Comparison of ENCODE assay signal across 8 cellular contexts in the genomic region with DNA sequence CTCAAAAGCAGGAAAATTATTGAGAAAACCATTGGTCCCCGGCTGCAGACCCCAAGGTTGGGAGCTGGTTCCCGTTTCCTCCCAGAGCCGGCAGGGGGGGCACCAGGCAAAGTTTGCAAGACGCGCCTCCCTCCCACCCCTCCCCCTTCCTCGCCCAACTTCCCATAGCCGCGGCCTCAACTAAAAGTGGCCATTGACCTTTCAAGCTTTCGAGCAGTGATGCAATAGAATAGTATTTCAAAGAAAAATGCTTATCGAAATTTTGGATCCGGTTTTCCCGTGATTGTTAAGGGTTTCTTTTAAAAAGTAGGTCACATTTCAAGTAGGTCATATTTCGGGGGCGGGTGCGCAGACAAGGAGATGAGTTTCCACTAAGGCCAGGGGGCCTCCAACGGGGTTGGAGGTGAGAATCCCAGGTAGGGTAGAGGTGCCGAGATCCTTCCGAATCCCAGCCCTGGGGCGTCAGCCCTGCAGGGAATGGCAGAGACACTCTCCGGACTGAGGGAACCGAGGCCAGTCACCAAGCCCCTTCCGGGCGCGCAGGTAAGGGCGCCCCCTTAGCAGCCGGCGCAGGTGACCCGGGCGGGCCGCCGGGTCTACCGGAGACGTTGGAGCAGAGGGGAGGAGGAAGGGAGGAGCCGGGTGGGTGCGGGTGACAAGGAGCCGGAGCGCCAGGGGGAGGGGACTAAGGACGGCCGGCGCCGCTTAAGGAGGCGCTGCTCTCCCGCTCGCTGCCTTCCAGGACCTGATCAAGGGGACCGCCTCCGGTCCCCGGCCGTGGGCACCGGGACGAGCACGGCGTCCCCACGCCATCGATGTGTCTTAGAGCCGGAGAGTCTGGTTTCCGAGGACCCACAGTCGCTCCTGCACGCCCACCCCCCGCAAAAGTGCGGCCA. TPM values are rescaled to one million over a fixed set of nuclear protein-coding genes. Genes with fewer than 3 reads are reported as not detected.
A peak's percentile ranks its signal among the peaks of the same experiment; 100 is the strongest.
DNase-seq lines count a peak whose midpoint lies in the region; ATAC-seq, FAIRE-seq and TF ChIP-seq lines count a peak whose summit lies in the region.

No MANE protein-coding gene starts in this region.

- H3K27me3 ChIP-seq in HUES64 (ENCODE audit: insufficient read depth, low read length) (peaks cover 30% of the 10 kb centered on the region), neutrophil (peaks cover 100% of the 10 kb centered on the region)

- no peaks in the 10 kb centered on the region for H3K9me3 ChIP-seq in HUES64 (ENCODE audit: insufficient read depth, low read depth, low read length)
- H3K9me3 ChIP-seq in neutrophil: no peaks in the 10 kb centered on the region

- TF ChIP-seq CTCF in neutrophil (IDR thresholded peaks at IDR 0.05): no peak

- peak overlapping the region; percentile 83 for H3K9ac ChIP-seq in HUES64 (ENCODE audit: low read depth, low read length)

- DNase-seq in COLO829 (ENCODE audit: low spot score): peak; percentile 94
- peak; percentile 76 for DNase-seq in RPMI7951 (ENCODE audit: low read depth)
- DNase-seq in activated naive CD4-positive, alpha-beta T cell treated with Interleukin-2 at 50 U/mL for 16 hours: peak; percentile 78
- peak; percentile 79 to 87 for DNase-seq in frontal cortex (ENCODE audit: low spot score in 2 of 2)
- peak in 48 of 49 donors; percentile 9 to 81 (median 62) for DNase-seq in substantia nigra (lab: John Stamatoyannopoulos, UW)

- H3K4me1 ChIP-seq in HUES64 (ENCODE audit: insufficient read depth, low read length) (peaks cover 10% of the 10 kb centered on the region), neutrophil (ENCODE audit: control insufficient read depth in 1 of 2, insufficient read depth in 1 of 2, low read depth in 1 of 2, low read length in 1 of 2) (peaks cover 34 to 40% of the 10 kb centered on the region in 2 experiments)

- WGBS in HUES64: 1% methylated on average over 60 of the region's 60 CpGs

- no peak for FAIRE-seq in frontal cortex (lab: Jason Lieb, UNC)

- H3K36me3 ChIP-seq in HUES64 (ENCODE audit: insufficient read depth, low read length) (peaks cover 13% of the 10 kb centered on the region), neutrophil (no peaks in the 10 kb centered on the region)

- ATAC-seq in GM19463 (IDR thresholded peaks at IDR 0.05; ENCODE audit: unreplicated experiment): peak; percentile 40

- H3K4me3 ChIP-seq in HUES64 (ENCODE audit: low read length) (peak overlapping the region; percentile 77), neutrophil (ENCODE audit: low read depth in 1 of 2, low read length in 1 of 2) (peak overlapping the region; percentile 43 to 67)

- H3K27ac ChIP-seq in HUES64 (ENCODE audit: low read depth, low read length) (peak overlapping the region; percentile 95; the same call in 1 of the 2 replicates), neutrophil (no peak overlapping the region), substantia nigra (ENCODE audit: low read depth, low read length, poor library complexity, severe bottlenecking) (peak overlapping the region; percentile 46)

RNA-seq across cellular contexts. Expression of gene SOCS2, which starts 2.6 kb away (rescaled TPM):
- 38.3 TPM for polyA plus RNA-seq in HUES64 (2013, experiment 1 of 2)
- polyA plus RNA-seq in HUES64 (2013, experiment 2 of 2): 33.7 TPM
- total RNA-seq in RPMI7951 (2014; rRNA removed; shearing (Covaris generic)): 7.3 and 9.5 TPM in 2 replicates
- 65.2 TPM for total RNA-seq in frontal cortex
